ENCODE assay signal across 14 cellular contexts in the genomic region with DNA sequence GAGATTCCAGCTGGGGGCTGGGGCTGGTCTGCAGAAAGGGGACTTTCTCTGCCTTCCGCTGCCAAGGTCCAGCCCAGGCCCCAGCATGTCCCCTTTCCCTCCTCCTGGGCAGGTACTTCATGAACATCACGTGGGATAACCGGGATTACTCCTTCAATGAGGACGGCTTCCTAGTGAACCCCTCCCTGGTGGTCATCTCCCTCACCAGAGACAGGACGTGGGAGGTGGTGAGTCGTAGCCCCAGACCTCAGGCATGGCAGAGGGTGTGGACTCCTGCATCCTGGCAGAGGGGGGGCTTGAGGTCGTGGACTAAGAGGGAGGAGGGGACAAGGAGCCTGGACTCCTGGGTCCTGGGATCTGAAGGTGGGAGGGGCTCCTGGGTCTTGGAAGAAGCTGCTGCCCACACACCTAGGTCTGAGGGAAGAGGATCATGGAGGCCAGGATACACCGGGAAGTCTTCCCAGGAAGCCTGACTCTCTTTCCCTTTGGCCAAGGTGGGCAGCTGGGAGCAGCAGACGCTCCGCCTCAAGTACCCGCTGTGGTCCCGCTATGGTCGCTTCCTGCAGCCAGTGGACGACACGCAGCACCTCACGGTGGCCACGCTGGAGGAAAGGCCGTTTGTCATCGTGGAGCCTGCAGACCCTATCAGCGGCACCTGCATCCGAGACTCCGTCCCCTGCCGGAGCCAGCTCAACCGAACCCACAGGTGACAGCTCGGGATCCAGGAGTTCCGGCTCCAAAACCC. TPM values are rescaled to one million over a fixed set of nuclear protein-coding genes. Genes with fewer than 3 reads are reported as not detected.
A peak's percentile ranks its signal among the peaks of the same experiment; 100 is the strongest.
DNase-seq lines count a peak whose midpoint lies in the region; ATAC-seq, FAIRE-seq and TF ChIP-seq lines count a peak whose summit lies in the region.
"Had no signal": no experiment of that assay in that cellular context is flagged by ENCODE, and none has a peak within 500 bp of the region (broad histone marks: within the 10 kb centered on the region; RNA-seq: fewer than 3 reads in every experiment).

No MANE protein-coding gene starts in this region.

- in situ Hi-C loops in transverse colon (cut with MboI; ENCODE audit: low pct_ligation_motif_present in 1 of 4, low pct_unique_long_range_greater_than_20kb in 1 of 4, low sequenced_read_pairs in 3 of 4), result no loop called here

- H3K4me1 ChIP-seq in CD4-positive, CD25-positive, alpha-beta regulatory T cell (ENCODE audit: control insufficient read depth, insufficient read depth, low read length, poor library complexity, severe bottlenecking), result peaks cover 17% of the 10 kb centered on the region
- H3K4me1 ChIP-seq in duodenal mucosa (ENCODE audit: control insufficient read depth in 1 of 2, insufficient read depth in 2 of 2, low read length in 2 of 2), result peaks cover 7 to 10% of the 10 kb centered on the region in 2 donors
- peaks cover 0 to 7% of the 10 kb centered on the region in 2 donors for H3K4me1 ChIP-seq in naive thymus-derived CD4-positive, alpha-beta T cell (ENCODE audit: control insufficient read depth in 2 of 2, insufficient read depth in 2 of 2, low read length in 2 of 2)
- peaks cover 0 to 14% (median 5%) of the 10 kb centered on the region in 4 donors for H3K4me1 ChIP-seq in transverse colon

- H3K9me3 ChIP-seq in CD4-positive, CD25-positive, alpha-beta regulatory T cell (ENCODE audit: control insufficient read depth in 2 of 2, low read length in 2 of 2), result no peaks in the 10 kb centered on the region
- no peaks in the 10 kb centered on the region for H3K9me3 ChIP-seq in duodenal mucosa (ENCODE audit: control insufficient read depth in 1 of 2, low read length in 2 of 2)
- H3K9me3 ChIP-seq in naive thymus-derived CD4-positive, alpha-beta T cell (ENCODE audit: control insufficient read depth in 2 of 3, low read length in 3 of 3), result no peaks in the 10 kb centered on the region
- H3K9me3 ChIP-seq in transverse colon, result no peaks in the 10 kb centered on the region
- H3K9me3 ChIP-seq: spleen had no signal

- CTCF ChIA-PET in naive thymus-derived CD4-positive, alpha-beta T cell (lab: Charles Lee), result interaction anchor here (0.6 kb wide), 1 partner anchor 211 kb away, joined by 3 read pairs; no protein-coding TSS in a partner anchor

- H3K27ac Mint-ChIP-seq in CD4-positive, CD25-positive, alpha-beta regulatory T cell, result no peak overlapping the region
- peak overlapping the region in 1 of 9 donors; percentile 32 for H3K27ac Mint-ChIP-seq in naive thymus-derived CD4-positive, alpha-beta T cell
- H3K27ac Mint-ChIP-seq: activated naive CD8-positive, alpha-beta T cell had no signal

- H3K4me3 Mint-ChIP-seq in CD4-positive, CD25-positive, alpha-beta regulatory T cell, result peak overlapping the region in 3 of 4 donors; percentile 32 to 84 (median 59)
- H3K4me3 Mint-ChIP-seq in naive thymus-derived CD4-positive, alpha-beta T cell, result peak overlapping the region in 7 of 10 donors; percentile 30 to 88 (median 84)

- TF ChIP-seq EP300 in transverse colon (IDR thresholded peaks at IDR 0.05; ENCODE audit: low read depth), result no peak

- peaks cover 0 to 1% (median 0%) of the 10 kb centered on the region in 7 donors for H3K9me3 Mint-ChIP-seq in CD4-positive, CD25-positive, alpha-beta regulatory T cell
- H3K9me3 Mint-ChIP-seq in naive thymus-derived CD4-positive, alpha-beta T cell, result no peaks in the 10 kb centered on the region
- H3K9me3 Mint-ChIP-seq: stimulated activated naive CD8-positive, alpha-beta T cell treated with anti-CD3 and anti-CD28 coated beads, Interleukin-15, amount 100 ng/mL, for 72 hours had no signal

- FAIRE-seq in urothelium cell line (lab: Jason Lieb, UNC) (no peak), GM12892 (lab: Jason Lieb, UNC) (no peak)

- no peak for ATAC-seq in CD4-positive, CD25-positive, alpha-beta regulatory T cell (ENCODE audit: low read depth in 2 of 2)
- no peak for ATAC-seq in naive thymus-derived CD4-positive, alpha-beta T cell
- ATAC-seq in GM21723 (IDR thresholded peaks at IDR 0.05; ENCODE audit: unreplicated experiment), result no peak
- ATAC-seq: stimulated activated naive CD8-positive, alpha-beta T cell treated with anti-CD3 and anti-CD28 coated beads, Interleukin-15, amount 100 ng/mL, for 72 hours had no signal

- H3K27ac ChIP-seq in CD4-positive, CD25-positive, alpha-beta regulatory T cell (ENCODE audit: insufficient read depth, low read length, poor library complexity, severe bottlenecking), result no peak overlapping the region
- H3K27ac ChIP-seq in duodenal mucosa (ENCODE audit: low read depth, low read length) (no peak overlapping the region), transverse colon (no peak overlapping the region)
- no peak overlapping the region for H3K27ac ChIP-seq in naive thymus-derived CD4-positive, alpha-beta T cell (ENCODE audit: low read depth, low read length)
- H3K27ac ChIP-seq: KMS-11, PC-9 had no signal

- no peak for TF ChIP-seq CTCF in transverse colon (IDR thresholded peaks at IDR 0.05)

- POLR2A ChIA-PET in naive thymus-derived CD4-positive, alpha-beta T cell (lab: Charles Lee), result interaction anchor here (0.6 to 1.8 kb wide), 5 partner anchors 11 to 224 kb away, joined by 3 to 6 read pairs (median 4); a partner anchor contains a TSS

- no peak overlapping the region for H3K4me3 ChIP-seq in CD4-positive, CD25-positive, alpha-beta regulatory T cell (ENCODE audit: low read depth, low read length)
- H3K4me3 ChIP-seq in duodenal mucosa (ENCODE audit: low read depth in 1 of 2, low read length in 2 of 2) (peak overlapping the region; percentile 46 to 53), transverse colon (no peak overlapping the region)
- no peak overlapping the region for H3K4me3 ChIP-seq in naive thymus-derived CD4-positive, alpha-beta T cell (ENCODE audit: low read length)
- H3K4me3 ChIP-seq: lung, PC-9 had no signal

- no peak overlapping the region for H3K9ac ChIP-seq in duodenal mucosa (ENCODE audit: low read depth in 1 of 2, low read length in 2 of 2)
- H3K9ac ChIP-seq: KMS-11 had no signal

- DNase-seq in CD4-positive, CD25-positive, alpha-beta regulatory T cell, result no peak
- peak; percentile 56 for DNase-seq in HT1080 (ENCODE audit: low read depth)
- DNase-seq in naive thymus-derived CD4-positive, alpha-beta T cell, result no peak
- no peak for DNase-seq in urothelium cell line (ENCODE audit: low spot score)
- no peak for DNase-seq in GM12892 (ENCODE audit: insufficient read length)
- DNase-seq in transverse colon, result no peak
- DNase-seq: spleen had no signal

- 51% methylated on average over 13 of the region's 26 CpGs; no CpG with 5 or more reads in 1 of the 2 donors for WGBS in transverse colon (ENCODE audit: low coverage in 1 of 2), 2 donors

- H3K27me3 ChIP-seq in CD4-positive, CD25-positive, alpha-beta regulatory T cell (ENCODE audit: control insufficient read depth, insufficient read depth, low read length), result no peaks in the 10 kb centered on the region
- H3K27me3 ChIP-seq in duodenal mucosa (ENCODE audit: control insufficient read depth in 1 of 2, insufficient read depth in 2 of 2, low read length in 2 of 2), result peaks cover 0 to 14% of the 10 kb centered on the region in 2 donors
- no peaks in the 10 kb centered on the region for H3K27me3 ChIP-seq in naive thymus-derived CD4-positive, alpha-beta T cell (ENCODE audit: control insufficient read depth in 2 of 2, insufficient read depth in 2 of 2, low read length in 2 of 2)
- H3K27me3 ChIP-seq in transverse colon, result peaks cover 30% of the 10 kb centered on the region

- peaks cover 0 to 31% (median 15%) of the 10 kb centered on the region in 4 donors for H3K4me1 Mint-ChIP-seq in CD4-positive, CD25-positive, alpha-beta regulatory T cell
- H3K4me1 Mint-ChIP-seq in naive thymus-derived CD4-positive, alpha-beta T cell, result peaks cover 8 to 35% (median 26%) of the 10 kb centered on the region in 7 donors

- TF ChIP-seq POLR2A in GM12892 (IDR thresholded peaks at IDR 0.05; ENCODE audit: low read depth, low read length) (no peak), transverse colon (IDR thresholded peaks at IDR 0.05) (no peak)

- peaks cover 40% of the 10 kb centered on the region for H3K27me3 Mint-ChIP-seq in CD4-positive, CD25-positive, alpha-beta regulatory T cell
- peaks cover 0 to 38% (median 0%) of the 10 kb centered on the region in 5 donors for H3K27me3 Mint-ChIP-seq in naive thymus-derived CD4-positive, alpha-beta T cell

- H3K36me3 Mint-ChIP-seq in CD4-positive, CD25-positive, alpha-beta regulatory T cell, result no peaks in the 10 kb centered on the region
- H3K36me3 Mint-ChIP-seq in naive thymus-derived CD4-positive, alpha-beta T cell, result no peaks in the 10 kb centered on the region
- H3K36me3 Mint-ChIP-seq: activated naive CD8-positive, alpha-beta T cell had no signal

- H3K36me3 ChIP-seq in CD4-positive, CD25-positive, alpha-beta regulatory T cell (ENCODE audit: control insufficient read depth, insufficient read depth, low read length), result no peaks in the 10 kb centered on the region
- H3K36me3 ChIP-seq in duodenal mucosa (ENCODE audit: control insufficient read depth in 1 of 2, insufficient read depth in 2 of 2, low read length in 2 of 2) (no peaks in the 10 kb centered on the region), transverse colon (no peaks in the 10 kb centered on the region)
- no peaks in the 10 kb centered on the region for H3K36me3 ChIP-seq in naive thymus-derived CD4-positive, alpha-beta T cell (ENCODE audit: control insufficient read depth in 2 of 3, insufficient read depth in 3 of 3, low read length in 3 of 3)
- H3K36me3 ChIP-seq: spleen had no signal

- intact Hi-C loops in naive thymus-derived CD4-positive, alpha-beta T cell (cut with micrococcal nuclease), result loop anchor here (2.0 kb wide), 3 partner anchors 15 to 79 kb away; a partner anchor contains a TSS
- intact Hi-C loops in transverse colon (cut with DNase I; ENCODE audit: low total_unique reads), result no loop called here

RNA-seq across cellular contexts. Expression of a gene that starts 20.6 kb away (rescaled TPM):
- not detected for total RNA-seq in CD4-positive, CD25-positive, alpha-beta regulatory T cell
- not detected for polyA plus RNA-seq in CD4-positive, CD25-positive, alpha-beta regulatory T cell
- total RNA-seq in HT1080 (2014; rRNA removed; shearing (Covaris generic)), result 0.20 and 0.21 TPM in 2 replicates
- polyA plus RNA-seq in HT1080 (2015; cell fraction: cytosol; rRNA removed), result 0.11 and 0.21 TPM in 2 replicates
- polyA plus RNA-seq in HT1080 (2015; cell fraction: nucleus; rRNA removed), result 0.20 and 0.31 TPM in 2 replicates
- under 1 TPM; 0.08 to 0.39 (median 0.11) TPM for total RNA-seq in naive thymus-derived CD4-positive, alpha-beta T cell
- polyA plus RNA-seq in naive thymus-derived CD4-positive, alpha-beta T cell, result not detected
- 0.08 TPM for polyA plus RNA-seq in GM12892 (2012; ENCODE audit: missing spikeins)
- 1 to 10 TPM in 1 of 4 donors, under 1 TPM in 2, not detected in 1; 0.32 to 3.8 (median 0.41) TPM for total RNA-seq in transverse colon

RNA-seq across cellular contexts. Expression of a gene that starts 22.7 kb away (rescaled TPM):
- total RNA-seq in CD4-positive, CD25-positive, alpha-beta regulatory T cell, result 37.6 TPM
- polyA plus RNA-seq in CD4-positive, CD25-positive, alpha-beta regulatory T cell, result 10 to 100 TPM; 28.8 to 29.9 (median 29.5) TPM
- 67.7 and 115 TPM in 2 replicates for total RNA-seq in HT1080 (2014; rRNA removed; shearing (Covaris generic))
- 200 and 213 TPM in 2 replicates for polyA plus RNA-seq in HT1080 (2015; cell fraction: cytosol; rRNA removed)
- polyA plus RNA-seq in HT1080 (2015; cell fraction: nucleus; rRNA removed), result 141 and 148 TPM in 2 replicates
- total RNA-seq in naive thymus-derived CD4-positive, alpha-beta T cell, result 10 to 100 TPM; 42.7 to 73.9 (median 52.3) TPM
- polyA plus RNA-seq in naive thymus-derived CD4-positive, alpha-beta T cell, result 10 to 100 TPM; 22.2 to 24.3 TPM
- polyA plus RNA-seq in GM12892 (2012; ENCODE audit: missing spikeins), result 31.9 TPM
- 100 to 1,000 TPM in 3 of 4 donors, 10 to 100 TPM in 1; 80.6 to 146 (median 120) TPM for total RNA-seq in transverse colon

RNA-seq across cellular contexts. Expression of a gene that starts 31.7 kb away (rescaled TPM):
- 29.0 TPM for total RNA-seq in CD4-positive, CD25-positive, alpha-beta regulatory T cell
- polyA plus RNA-seq in CD4-positive, CD25-positive, alpha-beta regulatory T cell, result 10 to 100 TPM; 33.9 to 52.9 (median 43.1) TPM
- 97.2 and 113 TPM in 2 replicates for total RNA-seq in HT1080 (2014; rRNA removed; shearing (Covaris generic))
- polyA plus RNA-seq in HT1080 (2015; cell fraction: cytosol; rRNA removed), result 51.1 and 64.3 TPM in 2 replicates
- polyA plus RNA-seq in HT1080 (2015; cell fraction: nucleus; rRNA removed), result 54.8 and 56.9 TPM in 2 replicates
- total RNA-seq in naive thymus-derived CD4-positive, alpha-beta T cell, result 10 to 100 TPM; 26.1 to 45.8 (median 36.3) TPM
- 10 to 100 TPM; 42.8 to 51.6 TPM for polyA plus RNA-seq in naive thymus-derived CD4-positive, alpha-beta T cell
- 11.2 TPM for polyA plus RNA-seq in GM12892 (2012; ENCODE audit: missing spikeins)
- 10 to 100 TPM in 3 of 4 donors, 1 to 10 TPM in 1; 9.4 to 49.7 (median 13.6) TPM for total RNA-seq in transverse colon

RNA-seq across cellular contexts. Expression of a gene that starts 41.3 kb away (rescaled TPM):
- total RNA-seq in CD4-positive, CD25-positive, alpha-beta regulatory T cell, result 2.2 TPM
- under 1 TPM in 3 of 4 donors, not detected in 1; 0.03 to 0.28 (median 0.18) TPM for polyA plus RNA-seq in CD4-positive, CD25-positive, alpha-beta regulatory T cell
- 0.40 and 0.79 TPM in 2 replicates for total RNA-seq in HT1080 (2014; rRNA removed; shearing (Covaris generic))
- polyA plus RNA-seq in HT1080 (2015; cell fraction: cytosol; rRNA removed), result 0.79 and 0.88 TPM in 2 replicates
- 3.6 and 4.4 TPM in 2 replicates for polyA plus RNA-seq in HT1080 (2015; cell fraction: nucleus; rRNA removed)
- total RNA-seq in naive thymus-derived CD4-positive, alpha-beta T cell, result 1 to 10 TPM; 1.5 to 3.9 (median 2.4) TPM
- under 1 TPM; 0.05 to 0.21 TPM for polyA plus RNA-seq in naive thymus-derived CD4-positive, alpha-beta T cell
- polyA plus RNA-seq in GM12892 (2012; ENCODE audit: missing spikeins), result 0.45 TPM
- total RNA-seq in transverse colon, result under 1 TPM in 2 of 4 donors, not detected in 2; 0.41 to 0.64 TPM

RNA-seq across cellular contexts. Expression of a gene that starts 49.9 kb away (rescaled TPM):
- total RNA-seq in CD4-positive, CD25-positive, alpha-beta regulatory T cell, result not detected
- not detected for polyA plus RNA-seq in CD4-positive, CD25-positive, alpha-beta regulatory T cell
- not detected in 2 replicates for total RNA-seq in HT1080 (2014; rRNA removed; shearing (Covaris generic))
- not detected in 2 replicates for polyA plus RNA-seq in HT1080 (2015; cell fraction: cytosol; rRNA removed)
- polyA plus RNA-seq in HT1080 (2015; cell fraction: nucleus; rRNA removed), result not detected in 2 replicates
- total RNA-seq in naive thymus-derived CD4-positive, alpha-beta T cell, result not detected
- not detected for polyA plus RNA-seq in naive thymus-derived CD4-positive, alpha-beta T cell
- polyA plus RNA-seq in GM12892 (2012; ENCODE audit: missing spikeins), result not detected
- not detected for total RNA-seq in transverse colon
- total RNA-seq: lung, spleen had no signal
- polyA plus RNA-seq: lung had no signal

Comparison
In these comparisons a context has a peak if more than half of its experiments do, and no peak if none do; other contexts are left out.
1. H3K4me3 ChIP-seq: peak in duodenal mucosa (2 of 2); none in CD4-positive, CD25-positive, alpha-beta regulatory T cell (single experiment), naive thymus-derived CD4-positive, alpha-beta T cell (single experiment) and transverse colon (0 of 4).